In the genomic region with DNA sequence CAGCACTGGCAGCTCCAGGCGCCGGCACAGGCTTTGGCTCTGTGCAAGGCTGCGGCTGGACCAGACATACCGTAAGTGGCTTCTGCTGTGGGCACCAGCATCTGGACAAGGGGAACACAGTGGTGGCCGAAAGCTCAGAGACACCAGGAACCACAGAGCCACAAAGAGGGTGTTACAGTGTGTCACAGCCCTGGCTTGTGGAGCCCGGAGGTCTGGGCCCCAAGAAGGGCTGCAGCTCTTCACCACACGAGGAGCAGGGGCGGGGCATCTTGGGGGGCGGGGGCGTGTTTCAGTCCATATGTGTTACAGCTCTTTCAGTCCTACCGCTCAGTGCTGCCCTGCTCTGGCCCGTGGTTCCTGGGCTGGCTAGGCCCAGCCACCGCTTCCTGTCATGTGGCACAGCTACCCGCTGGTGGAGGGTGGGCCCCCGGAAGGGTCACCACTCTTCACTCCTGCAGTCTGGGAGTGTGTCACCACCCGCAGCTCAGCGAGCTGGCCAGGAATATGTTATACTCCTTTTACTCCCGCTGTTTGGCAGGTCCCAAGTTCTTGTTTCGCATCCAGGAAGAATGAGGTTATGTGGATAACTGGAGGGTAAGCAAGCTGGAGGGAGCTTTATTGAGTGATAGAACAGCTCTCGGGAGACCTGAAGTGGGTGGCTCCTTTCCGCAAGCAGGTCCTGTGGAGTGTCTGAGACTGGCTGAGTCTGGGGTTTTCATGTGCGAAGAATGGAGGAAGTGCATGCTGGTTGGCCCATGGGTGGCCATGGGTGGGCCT, we compare ENCODE assay signal across 9 cellular contexts. TPM values are rescaled to one million over a fixed set of nuclear protein-coding genes. Genes with fewer than 3 reads are reported as not detected.
A peak's percentile ranks its signal among the peaks of the same experiment; 100 is the strongest.
DNase-seq lines count a peak whose midpoint lies in the region; ATAC-seq and TF ChIP-seq lines count a peak whose summit lies in the region.
"Had no signal": no experiment of that assay in that cellular context is flagged by ENCODE, and none has a peak within 500 bp of the region (broad histone marks: within the 10 kb centered on the region; RNA-seq: fewer than 3 reads in every experiment).

No MANE protein-coding gene starts in this region.

- no peaks in the 10 kb centered on the region for H3K9me3 ChIP-seq in NT2/D1 (ENCODE audit: insufficient read depth, low read length)
- H3K9me3 ChIP-seq in adipocyte (ENCODE audit: control insufficient read depth, low read length): no peaks in the 10 kb centered on the region
- no peaks in the 10 kb centered on the region for H3K9me3 ChIP-seq in PC-3 (ENCODE audit: low read length)

- ATAC-seq in PC-3 (no peak), GM18870 (IDR thresholded peaks at IDR 0.05; ENCODE audit: unreplicated experiment) (no peak)

- H4K20me1 ChIP-seq in PC-3 (ENCODE audit: low read length): no peaks in the 10 kb centered on the region
- H4K20me1 ChIP-seq: BLaER1 treated with 17β-estradiol and CSF1 and Interleukin-3, amounts not matched to agents 10 nM and 100 nM had no signal

- H3K4me3 ChIP-seq in NT2/D1 (ENCODE audit: insufficient read length, low read depth) (no peak overlapping the region), adipocyte (ENCODE audit: low read length) (peak overlapping the region; percentile 86), iPS-11a (ENCODE audit: low read depth, low read length) (peak overlapping the region; percentile 50), PC-3 (ENCODE audit: low read length) (no peak overlapping the region)
- H3K4me3 ChIP-seq: BLaER1 treated with 17β-estradiol and CSF1 and Interleukin-3, amounts not matched to agents 10 nM and 100 nM had no signal

- no peaks in the 10 kb centered on the region for H3K36me3 ChIP-seq in NT2/D1 (ENCODE audit: insufficient read depth, insufficient read length, low read length)
- no peaks in the 10 kb centered on the region for H3K36me3 ChIP-seq in adipocyte (ENCODE audit: control insufficient read depth, insufficient read depth, low read length, severe bottlenecking)
- no peaks in the 10 kb centered on the region for H3K36me3 ChIP-seq in PC-3 (ENCODE audit: low read depth, low read length)
- H3K36me3 ChIP-seq: BLaER1 treated with 17β-estradiol and CSF1 and Interleukin-3, amounts not matched to agents 10 nM and 100 nM had no signal

- H3F3A ChIP-seq in PC-3 (ENCODE audit: low read length, unreplicated experiment): no peaks in the 10 kb centered on the region

- H3K27ac ChIP-seq in PC-3 (ENCODE audit: low read length): no peak overlapping the region

- peaks cover 16% of the 10 kb centered on the region for H3K79me2 ChIP-seq in PC-3 (ENCODE audit: low read length)

- peak overlapping the region; percentile 58 for H3K9ac ChIP-seq in NT2/D1 (ENCODE audit: insufficient read length, low read depth)
- H3K9ac ChIP-seq in adipocyte (ENCODE audit: low read length): peak overlapping the region; percentile 89
- H3K9ac ChIP-seq in PC-3 (ENCODE audit: low read length): no peak overlapping the region
- H3K9ac ChIP-seq: BLaER1 treated with 17β-estradiol and CSF1 and Interleukin-3, amounts not matched to agents 10 nM and 100 nM had no signal

- CTCF ChIA-PET in PC-3 (lab: Charles Lee): interaction anchor here (0.5 to 0.6 kb wide), 2 partner anchors 71 to 86 kb away, joined by 3 to 6 read pairs; no protein-coding TSS in a partner anchor

- DNase-seq in activated effector memory CD4-positive, alpha-beta T cell treated with anti-CD3 and anti-CD28 coated beads, Interleukin-2, amount 50 U/mL, for 16 hours: peak; percentile 73
- no peak for DNase-seq in activated effector memory CD4-positive, alpha-beta T cell treated with Interleukin-2 at 50 U/mL for 16 hours
- no peak for DNase-seq in NT2/D1 (ENCODE audit: low read depth, low spot score)
- DNase-seq in adipocyte (ENCODE audit: low read depth): no peak
- DNase-seq in stimulated activated CD4-positive, alpha-beta T cell treated with anti-CD3 and anti-CD28 coated beads, Interleukin-15, amount 100 ng/mL, for 24 hours: peak; percentile 75
- DNase-seq in PC-3: no peak

- no peak overlapping the region for H3K4me2 ChIP-seq in PC-3 (ENCODE audit: low read length)
- H3K4me2 ChIP-seq: BLaER1 treated with 17β-estradiol and CSF1 and Interleukin-3, amounts not matched to agents 10 nM and 100 nM had no signal

- POLR2A ChIA-PET in PC-3 (lab: Charles Lee; ENCODE audit: unreplicated experiment): no interaction called here

- no peak overlapping the region for H2AFZ ChIP-seq in PC-3 (ENCODE audit: low read length)

- intact Hi-C loops in PC-3 (cut with micrococcal nuclease): no loop called here

- peaks cover 9% of the 10 kb centered on the region for H3K4me1 ChIP-seq in NT2/D1 (ENCODE audit: insufficient read depth, insufficient read length)
- H3K4me1 ChIP-seq in adipocyte (ENCODE audit: control insufficient read depth, insufficient read depth, low read length): peaks cover 14% of the 10 kb centered on the region
- peaks cover 14% of the 10 kb centered on the region; the same call in 1 of the 2 replicates for H3K4me1 ChIP-seq in PC-3 (ENCODE audit: insufficient read depth, low read length)

- BruUV-seq in PC-3 (replicated peaks; lab: Mats Ljungman, UMichigan): no TSS peak

- TF ChIP-seq CTCF in PC-3 (conservative IDR thresholded peaks at IDR 0.05; ENCODE audit: low read depth, low read length): no peak

- no peaks in the 10 kb centered on the region for H3K9me2 ChIP-seq in PC-3 (replicated peaks; ENCODE audit: low read length)

- H3K27me3 ChIP-seq in NT2/D1 (ENCODE audit: insufficient read depth, insufficient read length) (no peaks in the 10 kb centered on the region), adipocyte (replicated peaks; ENCODE audit: control insufficient read depth, insufficient read depth, low read length) (no peaks in the 10 kb centered on the region), PC-3 (ENCODE audit: low read length) (no peaks in the 10 kb centered on the region)
- H3K27me3 ChIP-seq: BLaER1 treated with 17β-estradiol and CSF1 and Interleukin-3, amounts not matched to agents 10 nM and 100 nM had no signal

RNA-seq across cellular contexts. Expression of a gene that starts 3.3 kb away (rescaled TPM):
- total RNA-seq in PC-3 (2014; rRNA removed): 19.2 and 35.2 TPM in 2 replicates

RNA-seq across cellular contexts. Expression of a gene that starts 15.3 kb away (rescaled TPM):
- total RNA-seq in PC-3 (2014; rRNA removed): 14.4 and 15.9 TPM in 2 replicates

RNA-seq across cellular contexts. Expression of a gene that starts 49.2 kb away (rescaled TPM):
- total RNA-seq in PC-3 (2014; rRNA removed): 3.8 and 7.3 TPM in 2 replicates

Comparison
In these comparisons a context has a peak if more than half of its experiments do, and no peak if none do; other contexts are left out.
1. DNase-seq: peak in activated effector memory CD4-positive, alpha-beta T cell treated with anti-CD3 and anti-CD28 coated beads, Interleukin-2, amount 50 U/mL, for 16 hours (single experiment) and stimulated activated CD4-positive, alpha-beta T cell treated with anti-CD3 and anti-CD28 coated beads, Interleukin-15, amount 100 ng/mL, for 24 hours (single experiment); none in activated effector memory CD4-positive, alpha-beta T cell treated with Interleukin-2 at 50 U/mL for 16 hours (single experiment), NT2/D1 (single experiment), adipocyte (single experiment) and PC-3 (single experiment).
2. H3K4me3 ChIP-seq: peak in adipocyte (single experiment) and iPS-11a (single experiment); none in NT2/D1 (single experiment) and PC-3 (single experiment).